In genomic region chr7:77989981-77990566, GRCh38 we compare ENCODE assay signal across 1 cellular context.
TF ChIP-seq lines count a peak whose summit lies in the region.

No MANE protein-coding gene starts in this region.

TF ChIP-seq in K562, 482 proteins besides CTCF, POLR2A, EP300 and RAD21 (continued from another document and continues in another):
- no peak for TF ChIP-seq ZNF280A (IDR thresholded peaks at IDR 0.05; ENCODE audit: low read depth, partially characterized antibody)
- peak; percentile 92 for TF ChIP-seq BACH1 (tag; IDR thresholded peaks at IDR 0.05)
- peak; percentile 53; the same call in 1 of the 2 replicates for TF ChIP-seq KLF1 (tag; IDR thresholded peaks at IDR 0.05)
- peak; percentile 94 for TF ChIP-seq NFIC (IDR thresholded peaks at IDR 0.05)
- no peak for TF ChIP-seq NONO (IDR thresholded peaks at IDR 0.05; ENCODE audit: low read depth in 2 of 2, low read length in 1 of 2)
- TF ChIP-seq DIDO1 (tag; IDR thresholded peaks at IDR 0.05; ENCODE audit: low read depth), result peak; percentile 30
- no peak for TF ChIP-seq MECOM (CRISPR knock-in tag; IDR thresholded peaks at IDR 0.05)
- peak; percentile 56 for TF ChIP-seq CC2D1A (IDR thresholded peaks at IDR 0.05)
- peak; percentile 55 for TF ChIP-seq TEAD2 (tag; IDR thresholded peaks at IDR 0.05)
- TF ChIP-seq, protein P1, sequence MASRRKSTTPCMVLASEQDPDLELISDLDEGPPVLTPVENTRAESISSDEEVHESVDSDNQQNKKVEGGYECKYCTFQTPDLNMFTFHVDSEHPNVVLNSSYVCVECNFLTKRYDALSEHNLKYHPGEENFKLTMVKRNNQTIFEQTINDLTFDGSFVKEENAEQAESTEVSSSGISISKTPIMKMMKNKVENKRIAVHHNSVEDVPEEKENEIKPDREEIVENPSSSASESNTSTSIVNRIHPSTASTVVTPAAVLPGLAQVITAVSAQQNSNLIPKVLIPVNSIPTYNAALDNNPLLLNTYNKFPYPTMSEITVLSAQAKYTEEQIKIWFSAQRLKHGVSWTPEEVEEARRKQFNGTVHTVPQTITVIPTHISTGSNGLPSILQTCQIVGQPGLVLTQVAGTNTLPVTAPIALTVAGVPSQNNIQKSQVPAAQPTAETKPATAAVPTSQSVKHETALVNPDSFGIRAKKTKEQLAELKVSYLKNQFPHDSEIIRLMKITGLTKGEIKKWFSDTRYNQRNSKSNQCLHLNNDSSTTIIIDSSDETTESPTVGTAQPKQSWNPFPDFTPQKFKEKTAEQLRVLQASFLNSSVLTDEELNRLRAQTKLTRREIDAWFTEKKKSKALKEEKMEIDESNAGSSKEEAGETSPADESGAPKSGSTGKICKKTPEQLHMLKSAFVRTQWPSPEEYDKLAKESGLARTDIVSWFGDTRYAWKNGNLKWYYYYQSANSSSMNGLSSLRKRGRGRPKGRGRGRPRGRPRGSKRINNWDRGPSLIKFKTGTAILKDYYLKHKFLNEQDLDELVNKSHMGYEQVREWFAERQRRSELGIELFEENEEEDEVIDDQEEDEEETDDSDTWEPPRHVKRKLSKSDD (conservative IDR thresholded peaks at IDR 0.05; ENCODE audit: low read length), result no peak
- no peak for TF ChIP-seq SMC3 (conservative IDR thresholded peaks at IDR 0.05; ENCODE audit: insufficient read depth, low read depth, low read length)
- TF ChIP-seq GABPB1 (CRISPR knock-in tag; IDR thresholded peaks at IDR 0.05), result peak; percentile 39; the same call in 1 of the 2 replicates
- TF ChIP-seq PHF20 (IDR thresholded peaks at IDR 0.05; ENCODE audit: partially characterized antibody), result no peak
- TF ChIP-seq GATA2 (CRISPR knock-in tag; IDR thresholded peaks at IDR 0.05), result no peak
- TF ChIP-seq ZNF75A (CRISPR knock-in tag; IDR thresholded peaks at IDR 0.05), result no peak
- TF ChIP-seq MCM5 (IDR thresholded peaks at IDR 0.05; ENCODE audit: low read depth), result no peak
- no peak for TF ChIP-seq ZBTB2 (IDR thresholded peaks at IDR 0.05)
- peak; percentile 70 for TF ChIP-seq CXXC5 (CRISPR knock-in tag; IDR thresholded peaks at IDR 0.05)
- no peak for TF ChIP-seq PRPF4 (IDR thresholded peaks at IDR 0.05; ENCODE audit: insufficient read depth, low read depth, low read length, poor library complexity, severe bottlenecking)
- no peak for TF ChIP-seq CHD1 (IDR thresholded peaks at IDR 0.05; ENCODE audit: low read length)
- TF ChIP-seq JUN (IDR thresholded peaks at IDR 0.05; ENCODE audit: borderline replicate concordance, low read depth, low read length), result no peak
- TF ChIP-seq JUN (CRISPR knock-in tag; IDR thresholded peaks at IDR 0.05; ENCODE audit: borderline replicate concordance), result no peak
- no peak for TF ChIP-seq ZNF280B (CRISPR knock-in tag; IDR thresholded peaks at IDR 0.05)
- peak; percentile 72; the same call in 1 of the 2 replicates for TF ChIP-seq KLF16 (IDR thresholded peaks at IDR 0.05)
- peak; percentile 84; the same call in 1 of the 2 replicates for TF ChIP-seq ZNF175 (CRISPR knock-in tag; IDR thresholded peaks at IDR 0.05; ENCODE audit: low read depth)
- peak; percentile 53 for TF ChIP-seq BRD9 (IDR thresholded peaks at IDR 0.05; ENCODE audit: low read depth, partially characterized antibody)
- TF ChIP-seq TEAD4 (IDR thresholded peaks at IDR 0.05; ENCODE audit: low read length), result no peak
- no peak for TF ChIP-seq TEAD4 (CRISPR knock-in tag; IDR thresholded peaks at IDR 0.05; ENCODE audit: borderline replicate concordance)
- TF ChIP-seq FOXA3 (CRISPR knock-in tag; conservative IDR thresholded peaks at IDR 0.05 in 1 of 2, IDR thresholded peaks at IDR 0.05 in 1 of 2), result peak; percentile 20 to 85; a peak in 2 of 4 replicates
- peak; percentile 51; the same call in 1 of the 2 replicates for TF ChIP-seq ZNF830 (CRISPR knock-in tag; IDR thresholded peaks at IDR 0.05)
- TF ChIP-seq, protein P2, sequence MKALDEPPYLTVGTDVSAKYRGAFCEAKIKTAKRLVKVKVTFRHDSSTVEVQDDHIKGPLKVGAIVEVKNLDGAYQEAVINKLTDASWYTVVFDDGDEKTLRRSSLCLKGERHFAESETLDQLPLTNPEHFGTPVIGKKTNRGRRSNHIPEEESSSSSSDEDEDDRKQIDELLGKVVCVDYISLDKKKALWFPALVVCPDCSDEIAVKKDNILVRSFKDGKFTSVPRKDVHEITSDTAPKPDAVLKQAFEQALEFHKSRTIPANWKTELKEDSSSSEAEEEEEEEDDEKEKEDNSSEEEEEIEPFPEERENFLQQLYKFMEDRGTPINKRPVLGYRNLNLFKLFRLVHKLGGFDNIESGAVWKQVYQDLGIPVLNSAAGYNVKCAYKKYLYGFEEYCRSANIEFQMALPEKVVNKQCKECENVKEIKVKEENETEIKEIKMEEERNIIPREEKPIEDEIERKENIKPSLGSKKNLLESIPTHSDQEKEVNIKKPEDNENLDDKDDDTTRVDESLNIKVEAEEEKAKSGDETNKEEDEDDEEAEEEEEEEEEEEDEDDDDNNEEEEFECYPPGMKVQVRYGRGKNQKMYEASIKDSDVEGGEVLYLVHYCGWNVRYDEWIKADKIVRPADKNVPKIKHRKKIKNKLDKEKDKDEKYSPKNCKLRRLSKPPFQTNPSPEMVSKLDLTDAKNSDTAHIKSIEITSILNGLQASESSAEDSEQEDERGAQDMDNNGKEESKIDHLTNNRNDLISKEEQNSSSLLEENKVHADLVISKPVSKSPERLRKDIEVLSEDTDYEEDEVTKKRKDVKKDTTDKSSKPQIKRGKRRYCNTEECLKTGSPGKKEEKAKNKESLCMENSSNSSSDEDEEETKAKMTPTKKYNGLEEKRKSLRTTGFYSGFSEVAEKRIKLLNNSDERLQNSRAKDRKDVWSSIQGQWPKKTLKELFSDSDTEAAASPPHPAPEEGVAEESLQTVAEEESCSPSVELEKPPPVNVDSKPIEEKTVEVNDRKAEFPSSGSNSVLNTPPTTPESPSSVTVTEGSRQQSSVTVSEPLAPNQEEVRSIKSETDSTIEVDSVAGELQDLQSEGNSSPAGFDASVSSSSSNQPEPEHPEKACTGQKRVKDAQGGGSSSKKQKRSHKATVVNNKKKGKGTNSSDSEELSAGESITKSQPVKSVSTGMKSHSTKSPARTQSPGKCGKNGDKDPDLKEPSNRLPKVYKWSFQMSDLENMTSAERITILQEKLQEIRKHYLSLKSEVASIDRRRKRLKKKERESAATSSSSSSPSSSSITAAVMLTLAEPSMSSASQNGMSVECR (CRISPR knock-in tag; IDR thresholded peaks at IDR 0.05), result no peak
- no peak for TF ChIP-seq ZNF764 (CRISPR knock-in tag; IDR thresholded peaks at IDR 0.05; ENCODE audit: low read depth)
- TF ChIP-seq GABPA (tag; conservative IDR thresholded peaks at IDR 0.05; ENCODE audit: low read depth), result peak; percentile 56
- no peak for TF ChIP-seq CBFA2T2 (conservative IDR thresholded peaks at IDR 0.05)
- peak; percentile 59; the same call in 1 of the 2 replicates for TF ChIP-seq RNF2 (IDR thresholded peaks at IDR 0.05)
- no peak for TF ChIP-seq SMAD2 (IDR thresholded peaks at IDR 0.05; ENCODE audit: low read depth, low read length)
- TF ChIP-seq MLX (CRISPR knock-in tag; conservative IDR thresholded peaks at IDR 0.05), result no peak
- TF ChIP-seq, protein P3, sequence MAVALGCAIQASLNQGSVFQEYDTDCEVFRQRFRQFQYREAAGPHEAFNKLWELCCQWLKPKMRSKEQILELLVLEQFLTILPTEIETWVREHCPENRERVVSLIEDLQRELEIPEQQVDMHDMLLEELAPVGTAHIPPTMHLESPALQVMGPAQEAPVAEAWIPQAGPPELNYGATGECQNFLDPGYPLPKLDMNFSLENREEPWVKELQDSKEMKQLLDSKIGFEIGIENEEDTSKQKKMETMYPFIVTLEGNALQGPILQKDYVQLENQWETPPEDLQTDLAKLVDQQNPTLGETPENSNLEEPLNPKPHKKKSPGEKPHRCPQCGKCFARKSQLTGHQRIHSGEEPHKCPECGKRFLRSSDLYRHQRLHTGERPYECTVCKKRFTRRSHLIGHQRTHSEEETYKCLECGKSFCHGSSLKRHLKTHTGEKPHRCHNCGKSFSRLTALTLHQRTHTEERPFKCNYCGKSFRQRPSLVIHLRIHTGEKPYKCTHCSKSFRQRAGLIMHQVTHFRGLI (CRISPR knock-in tag; IDR thresholded peaks at IDR 0.05), result no peak
- no peak for TF ChIP-seq STAT5B (CRISPR knock-in tag; IDR thresholded peaks at IDR 0.05)
- no peak for TF ChIP-seq ZNF311 (CRISPR knock-in tag; IDR thresholded peaks at IDR 0.05)
- no peak for TF ChIP-seq SNIP1 (IDR thresholded peaks at IDR 0.05; ENCODE audit: low read depth)
- peak; percentile 54; the same call in 1 of the 2 replicates for TF ChIP-seq EP400 (IDR thresholded peaks at IDR 0.05)
- no peak for TF ChIP-seq ZBTB34 (CRISPR knock-in tag; IDR thresholded peaks at IDR 0.05)
- no peak for TF ChIP-seq SMARCB1 (IDR thresholded peaks at IDR 0.05; ENCODE audit: insufficient read length, low read depth)
- no peak for TF ChIP-seq THAP12 (CRISPR knock-in tag; IDR thresholded peaks at IDR 0.05)
- TF ChIP-seq ZFP1 (CRISPR knock-in tag; IDR thresholded peaks at IDR 0.05), result no peak
- TF ChIP-seq MXD1 (CRISPR knock-in tag; IDR thresholded peaks at IDR 0.05; ENCODE audit: borderline replicate concordance, poor library complexity, severe bottlenecking), result no peak
- no peak for TF ChIP-seq CEBPB (tag; IDR thresholded peaks at IDR 0.05)
- TF ChIP-seq PHF21A (IDR thresholded peaks at IDR 0.05; ENCODE audit: borderline replicate concordance, low read depth), result no peak
